7 cellular contexts compared by ENCODE assay signal in genomic region chr6:142942805-142943227, GRCh38. TPM values are rescaled to one million over a fixed set of nuclear protein-coding genes. Genes with fewer than 3 reads are reported as not detected.
DNase-seq lines count a peak whose midpoint lies in the region; TF ChIP-seq lines count a peak whose summit lies in the region.

No MANE protein-coding gene starts in this region.

- DNase-seq in Daoy (ENCODE audit: low read depth) (peak; percentile 28), KG1 (lab: John Stamatoyannopoulos, UW) (peak; percentile 30), kidney tubule cell (ENCODE audit: low spot score) (peak; percentile 39), uterus (no peak), AG08396 (ENCODE audit: low spot score) (no peak), globus pallidus (ENCODE audit: low spot score) (no peak)
- DNase-seq in activated naive CD8-positive, alpha-beta T cell treated with anti-CD3 and anti-CD28 coated beads for 36 hours: no peak

- H3K27me3 Mint-ChIP-seq in activated naive CD8-positive, alpha-beta T cell treated with anti-CD3 and anti-CD28 coated beads for 36 hours: peaks cover 5% of the 10 kb centered on the region

- peaks cover 38% of the 10 kb centered on the region for H3K36me3 Mint-ChIP-seq in activated naive CD8-positive, alpha-beta T cell treated with anti-CD3 and anti-CD28 coated beads for 36 hours

- intact Hi-C loops in uterus (cut with DNase I; ENCODE audit: low total_unique reads): no loop called here

- H3K4me3 Mint-ChIP-seq in activated naive CD8-positive, alpha-beta T cell treated with anti-CD3 and anti-CD28 coated beads for 36 hours: peak overlapping the region; percentile 84

- no peaks in the 10 kb centered on the region for H3K4me1 ChIP-seq in uterus

- H3K9me3 ChIP-seq in uterus: no peaks in the 10 kb centered on the region

- no peaks in the 10 kb centered on the region for H3K9me3 Mint-ChIP-seq in activated naive CD8-positive, alpha-beta T cell treated with anti-CD3 and anti-CD28 coated beads for 36 hours

- no peak for TF ChIP-seq POLR2A in uterus (IDR thresholded peaks at IDR 0.05)

- peak overlapping the region; percentile 95 to 100 for H3K27ac ChIP-seq in uterus

- no peaks in the 10 kb centered on the region for H3K36me3 ChIP-seq in uterus

- peak in 3 of 4 experiments; percentile 32 to 64 (median 38) for TF ChIP-seq CTCF in uterus (IDR thresholded peaks at IDR 0.05)

- H3K4me3 ChIP-seq in uterus: no peak overlapping the region

- H3K4me1 Mint-ChIP-seq in activated naive CD8-positive, alpha-beta T cell treated with anti-CD3 and anti-CD28 coated beads for 36 hours: peaks cover 56% of the 10 kb centered on the region

- no peaks in the 10 kb centered on the region for H3K27me3 ChIP-seq in uterus

- H3K27ac Mint-ChIP-seq in activated naive CD8-positive, alpha-beta T cell treated with anti-CD3 and anti-CD28 coated beads for 36 hours: peak overlapping the region; percentile 95

RNA-seq across cellular contexts. Expression of gene HIVEP2, which starts 2.2 kb away (rescaled TPM):
- 7.2 and 8.2 TPM in 2 replicates for total RNA-seq in Daoy (2014; rRNA removed; shearing (Covaris generic))
- total RNA-seq in activated naive CD8-positive, alpha-beta T cell treated with anti-CD3 and anti-CD28 coated beads for 36 hours: 10 to 100 TPM; 27.1 to 28.8 TPM
- 10 to 100 TPM; 11.0 to 24.7 (median 19.8) TPM for total RNA-seq in uterus

Comparison
In these comparisons a context has a peak if more than half of its experiments do, and no peak if none do; other contexts are left out.
1. DNase-seq: peak in Daoy (single experiment), KG1 (single experiment) and kidney tubule cell (single experiment); none in activated naive CD8-positive, alpha-beta T cell treated with anti-CD3 and anti-CD28 coated beads for 36 hours (single experiment), uterus (0 of 2), AG08396 (single experiment) and globus pallidus (single experiment).